ENCODE assay signal across 19 cellular contexts in the genomic region with DNA sequence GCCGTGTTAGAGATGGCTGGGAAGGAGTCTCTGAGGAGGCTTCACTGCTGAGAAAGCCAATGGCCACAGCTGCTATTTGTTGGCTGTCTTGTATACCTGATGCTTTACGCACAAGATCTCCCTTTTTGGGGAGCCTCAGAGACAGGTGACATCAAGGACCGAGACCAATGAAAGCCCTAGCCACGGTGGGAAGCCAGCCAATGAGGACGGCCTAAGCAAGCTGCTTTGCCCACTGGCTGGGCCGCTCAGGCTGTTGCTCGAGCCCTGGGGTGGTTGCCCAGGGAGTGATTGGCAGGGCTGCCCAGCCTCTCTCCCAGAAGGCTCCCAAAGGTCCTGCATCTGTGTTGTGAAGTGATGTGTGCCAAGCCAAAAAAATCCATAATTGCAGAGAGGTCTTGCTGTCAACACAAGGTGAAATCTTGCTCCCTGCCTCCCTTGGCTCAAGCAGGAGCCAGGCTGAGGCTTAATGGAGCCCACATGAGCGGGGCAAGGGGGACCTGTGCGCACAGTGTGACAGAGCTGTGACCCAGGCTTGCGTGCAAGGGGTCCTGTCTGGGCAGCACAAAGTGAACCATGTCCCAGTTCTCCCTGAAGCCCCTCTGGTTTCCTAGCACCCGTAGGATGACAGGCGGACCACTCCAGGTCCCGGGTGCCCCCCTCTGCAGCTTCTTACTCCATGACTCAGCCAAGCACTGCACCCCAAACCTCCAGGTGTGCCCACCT. TPM values are rescaled to one million over a fixed set of nuclear protein-coding genes. Genes with fewer than 3 reads are reported as not detected.
A peak's percentile ranks its signal among the peaks of the same experiment; 100 is the strongest.
DNase-seq lines count a peak whose midpoint lies in the region; ATAC-seq and TF ChIP-seq lines count a peak whose summit lies in the region.
"Had no signal": no experiment of that assay in that cellular context is flagged by ENCODE, and none has a peak within 500 bp of the region (broad histone marks: within the 10 kb centered on the region; RNA-seq: fewer than 3 reads in every experiment).

No MANE protein-coding gene starts in this region.

- H3K9me3 ChIP-seq in IMR-90 (ENCODE audit: control insufficient read depth, insufficient read depth, low read length) (no peaks in the 10 kb centered on the region), mammary epithelial cell (replicated peaks; ENCODE audit: insufficient read depth, low read length) (no peaks in the 10 kb centered on the region)
- H3K9me3 ChIP-seq: gastroesophageal sphincter, prostate gland had no signal

- peaks cover 5% of the 10 kb centered on the region for H4K20me1 ChIP-seq in IMR-90 (ENCODE audit: insufficient read depth, low read length)
- H4K20me1 ChIP-seq in mammary epithelial cell (ENCODE audit: insufficient read depth, low read length), result no peaks in the 10 kb centered on the region

- H3K27ac Mint-ChIP-seq in activated CD4-positive, alpha-beta T cell treated with anti-CD3 and anti-CD28 coated beads, Interleukin-2, amount 10 ng/mL, durations not matched to agents 24 days and 14 days, result no peak overlapping the region
- no peak overlapping the region for H3K27ac Mint-ChIP-seq in activated naive CD4-positive, alpha-beta T cell treated with anti-CD3 and anti-CD28 coated beads for 36 hours
- H3K27ac Mint-ChIP-seq: T-helper 1 cell treated with Interleukin-12 subunit alpha and Interleukin-12 subunit beta and Interleukin-4 antibody, amounts not matched to agents 30 μg/mL and 1 μg/mL, for 36 hours had no signal

- no peak overlapping the region for H2AK9ac ChIP-seq in IMR-90 (replicated peaks; ENCODE audit: low read depth, low read length, poor library complexity)

- no peak for TF ChIP-seq CTCF in IMR-90 (conservative IDR thresholded peaks at IDR 0.05; ENCODE audit: low read depth, low read length)
- TF ChIP-seq CTCF in mammary epithelial cell (conservative IDR thresholded peaks at IDR 0.05 in 1 of 2, IDR thresholded peaks at IDR 0.05 in 1 of 2; ENCODE audit: extremely low read depth in 1 of 2, insufficient read depth in 1 of 2, low read depth in 1 of 2, low read length in 2 of 2), result no peak

- no peak overlapping the region for H2BK120ac ChIP-seq in IMR-90 (ENCODE audit: low read depth, low read length)

- H3K9me1 ChIP-seq in IMR-90 (ENCODE audit: insufficient read depth, low read length), result peaks cover 6% of the 10 kb centered on the region; the same call in 1 of the 2 replicates

- H3K4me3 Mint-ChIP-seq in activated CD4-positive, alpha-beta T cell treated with anti-CD3 and anti-CD28 coated beads, Interleukin-2, amount 10 ng/mL, durations not matched to agents 24 days and 14 days, result no peak overlapping the region
- no peak overlapping the region for H3K4me3 Mint-ChIP-seq in activated naive CD4-positive, alpha-beta T cell treated with anti-CD3 and anti-CD28 coated beads for 36 hours
- H3K4me3 Mint-ChIP-seq: T-helper 1 cell treated with Interleukin-12 subunit alpha and Interleukin-12 subunit beta and Interleukin-4 antibody, amounts not matched to agents 30 μg/mL and 1 μg/mL, for 36 hours had no signal

- peaks cover 24 to 53% of the 10 kb centered on the region in 2 experiments for H3K79me1 ChIP-seq in IMR-90 (ENCODE audit: low read depth in 1 of 2, low read length in 2 of 2)

- H3K4me2 ChIP-seq in IMR-90 (ENCODE audit: low read depth, low read length), result no peak overlapping the region
- no peak overlapping the region for H3K4me2 ChIP-seq in mammary epithelial cell (ENCODE audit: insufficient read depth, low read depth, low read length)

- H3K36me3 ChIP-seq in IMR-90 (ENCODE audit: control insufficient read depth, insufficient read depth, low read length) (peaks cover 41% of the 10 kb centered on the region), mammary epithelial cell (ENCODE audit: insufficient read depth, low read length) (peaks cover 4% of the 10 kb centered on the region)
- H3K36me3 ChIP-seq: prostate gland had no signal

- no peak overlapping the region for H3K56ac ChIP-seq in IMR-90 (ENCODE audit: extremely low read depth, insufficient read depth, low read length)

- ATAC-seq in IMR-90 (ENCODE audit: low read depth) (no peak), HG03565 (IDR thresholded peaks at IDR 0.05; ENCODE audit: unreplicated experiment) (no peak)
- ATAC-seq: gastroesophageal sphincter had no signal

- H2AFZ ChIP-seq in IMR-90 (replicated peaks; ENCODE audit: low read length, poor library complexity) (no peak overlapping the region), mammary epithelial cell (ENCODE audit: low read depth, low read length) (no peak overlapping the region)

- H3K79me2 ChIP-seq in mammary epithelial cell (ENCODE audit: insufficient read depth, low read length), result peaks cover 20% of the 10 kb centered on the region

- intact Hi-C loops in IMR-90 (cut with micrococcal nuclease), result loop anchor here (10.0 kb wide), 2 partner anchors 161 to 399 kb away; partner anchors contain the start of genes ACSS2, GDF5 and GGT7
- intact Hi-C loops in activated CD4-positive, alpha-beta T cell treated with anti-CD3 and anti-CD28 coated beads, Interleukin-2, amount 10 ng/mL, durations not matched to agents 24 days and 14 days (cut with micrococcal nuclease), result loop anchor here (10.0 kb wide), 1 partner anchor 449 kb away; the partner anchor contains the start of gene NCOA6
- intact Hi-C loops in mammary epithelial cell (cut with micrococcal nuclease), result no loop called here
- intact Hi-C loops in activated naive CD4-positive, alpha-beta T cell treated with anti-CD3 and anti-CD28 coated beads for 36 hours (cut with micrococcal nuclease), result loop anchor here (10.0 kb wide), 1 partner anchor 399 kb away; the partner anchor contains the start of genes ACSS2 and GGT7

- no peaks in the 10 kb centered on the region for H3K9me3 Mint-ChIP-seq in activated CD4-positive, alpha-beta T cell treated with anti-CD3 and anti-CD28 coated beads, Interleukin-2, amount 10 ng/mL, durations not matched to agents 24 days and 14 days
- no peaks in the 10 kb centered on the region for H3K9me3 Mint-ChIP-seq in activated naive CD4-positive, alpha-beta T cell treated with anti-CD3 and anti-CD28 coated beads for 36 hours
- H3K9me3 Mint-ChIP-seq: T-helper 1 cell treated with Interleukin-12 subunit alpha and Interleukin-12 subunit beta and Interleukin-4 antibody, amounts not matched to agents 30 μg/mL and 1 μg/mL, for 36 hours had no signal

- 0 out of 4 replicates have a peak overlapping the region, but pooled peaks of 1 of the 2 experiments have one; percentile 31 for H4K8ac ChIP-seq in IMR-90 (ENCODE audit: low read depth in 2 of 2, low read length in 2 of 2)

- H3K4me1 ChIP-seq in IMR-90 (ENCODE audit: control insufficient read depth, insufficient read depth, low read length), result peaks cover 6% of the 10 kb centered on the region
- peaks cover 16% of the 10 kb centered on the region for H3K4me1 ChIP-seq in mammary epithelial cell (ENCODE audit: insufficient read depth, low read length)

- no peak overlapping the region for H3K23ac ChIP-seq in IMR-90 (ENCODE audit: low read depth, low read length)

- TF ChIP-seq POLR2A in IMR-90 (IDR thresholded peaks at IDR 0.05; ENCODE audit: low read depth, low read length), result 0 out of 2 replicates have a peak, but pooled peaks have one; percentile 10

- no peak overlapping the region for H3K9ac ChIP-seq in IMR-90 (ENCODE audit: low read depth, low read length)
- no peak overlapping the region for H3K9ac ChIP-seq in mammary epithelial cell (ENCODE audit: insufficient read depth, low read length)

- TF ChIP-seq RAD21 in IMR-90 (IDR thresholded peaks at IDR 0.05; ENCODE audit: low read length), result no peak

- CTCF ChIA-PET in IMR-90 (lab: Yijun Ruan, JAX), result interaction anchor here (0.6 kb wide), 1 partner anchor 127 kb away, joined by 8 read pairs; no protein-coding TSS in a partner anchor
- CTCF ChIA-PET in mammary epithelial cell (lab: Charles Lee; ENCODE audit: low non-redundant PET), result interaction anchor here (0.7 kb wide), 1 partner anchor 177 kb away, joined by 3 read pairs; no protein-coding TSS in a partner anchor
- CTCF ChIA-PET in activated naive CD4-positive, alpha-beta T cell treated with anti-CD3 and anti-CD28 coated beads for 36 hours (lab: Charles Lee), result interaction anchor here (0.6 to 1.3 kb wide), 5 partner anchors 101 to 177 kb away, joined by 3 to 4 read pairs (median 3); no protein-coding TSS in a partner anchor

- BruUV-seq in IMR-90 (replicated peaks; lab: Mats Ljungman, UMichigan) (no TSS peak), mammary epithelial cell (replicated peaks; lab: Mats Ljungman, UMichigan) (no TSS peak)

- H3K4ac ChIP-seq in IMR-90 (ENCODE audit: low read depth, low read length), result no peak overlapping the region

- WGBS in IMR-90 (ENCODE audit: extremely low coverage in 2 of 2, insufficient read length in 1 of 2), 2 experiments, result 93% methylated on average over 2 of the region's 13 CpGs; no CpG with 5 or more reads in 1 of the 2 experiments
- 83% methylated on average over 11 of the region's 13 CpGs for WGBS in mammary epithelial cell (ENCODE audit: low coverage, missing lambda C conversion rate)

- H3K4me3 ChIP-seq in IMR-90 (ENCODE audit: insufficient read depth, low read depth, low read length) (no peak overlapping the region), mammary epithelial cell (replicated peaks in 1 of 3; ENCODE audit: insufficient read depth in 1 of 3, low read depth in 2 of 3, low read length in 3 of 3) (no peak overlapping the region)
- H3K4me3 ChIP-seq: gastroesophageal sphincter, lung, prostate gland had no signal

- no peak overlapping the region for H2BK20ac ChIP-seq in IMR-90 (ENCODE audit: low read depth, low read length)

- no peak overlapping the region for H3K27ac ChIP-seq in IMR-90 (ENCODE audit: insufficient read depth, low read length)
- H3K27ac ChIP-seq in mammary epithelial cell (ENCODE audit: insufficient read depth, low read depth, low read length), result no peak overlapping the region
- H3K27ac ChIP-seq: gastroesophageal sphincter, prostate gland had no signal

- dilution Hi-C loops in IMR-90 (cut with HindIII; ENCODE audit: low sequenced_read_pairs, unreplicated experiment), result no loop called here
- dilution Hi-C loops in mammary epithelial cell (cut with HindIII; ENCODE audit: low sequenced_read_pairs), result no loop called here

- in situ Hi-C loops in IMR-90 (cut with MboI; ENCODE audit: low sequenced_read_pairs), result loop anchor here (25.0 kb wide), 1 partner anchor 411 kb away; the partner anchor contains the start of gene GGT7
- in situ Hi-C loops in mammary epithelial cell (cut with MboI; ENCODE audit: low sequenced_read_pairs in 2 of 2), result loop anchor here in 1 of 2 donors (25.0 kb wide), 1 partner anchor 436 kb away; the partner anchor contains the start of gene NCOA6

- no peak overlapping the region for H3K18ac ChIP-seq in IMR-90 (ENCODE audit: low read depth, low read length)

- H4K5ac ChIP-seq in IMR-90 (ENCODE audit: low read depth, low read length), result no peak overlapping the region

- DNase-seq in C1 segment of cervical spinal cord (lab: John Stamatoyannopoulos, UW) (peak in 10 of 14 donors; percentile 1 to 92 (median 28)), IMR-90 (no peak), cerebellar cortex (ENCODE audit: low spot score) (peak; percentile 97), middle frontal gyrus (ENCODE audit: extremely low spot score, low spot score) (peak; percentile 23), mammary epithelial cell (no peak)
- DNase-seq in activated CD4-positive, alpha-beta T cell treated with anti-CD3 and anti-CD28 coated beads, Interleukin-2, amount 10 ng/mL, durations not matched to agents 24 days and 14 days, result no peak
- no peak for DNase-seq in activated naive CD4-positive, alpha-beta T cell treated with anti-CD3 and anti-CD28 coated beads for 36 hours
- DNase-seq: activated CD4-positive, alpha-beta T cell treated with anti-CD3 and anti-CD28 coated beads, Interleukin-2, amount 50 U/mL, for 48 hours; activated naive CD4-positive, alpha-beta T cell treated with Interleukin-2 at 50 U/mL for 16 hours; dermis blood vessel endothelial cell; NCI-H1694; stimulated activated CD4-positive, alpha-beta T cell treated with anti-CD3 and anti-CD28 coated beads, Interleukin-2, amount 100 ng/mL, for 24 hours; stimulated activated naive CD4-positive, alpha-beta T cell had no signal

- H3K27me3 ChIP-seq in IMR-90 (ENCODE audit: control insufficient read depth, insufficient read depth, low read length) (no peaks in the 10 kb centered on the region), mammary epithelial cell (ENCODE audit: insufficient read depth, low read length) (no peaks in the 10 kb centered on the region)
- H3K27me3 ChIP-seq: gastroesophageal sphincter had no signal

- H3K14ac ChIP-seq in IMR-90 (replicated peaks; ENCODE audit: low read depth, low read length), result no peak overlapping the region

- POLR2A ChIA-PET in IMR-90 (lab: Charles Lee; ENCODE audit: unreplicated experiment), result interaction anchor here (0.5 to 0.6 kb wide), 2 partner anchors 166 to 311 kb away, joined by 3 to 5 read pairs; no protein-coding TSS in a partner anchor

- H2BK5ac ChIP-seq in IMR-90 (ENCODE audit: low read depth, low read length, poor library complexity, severe bottlenecking), result no peak overlapping the region

- no peak overlapping the region for H4K91ac ChIP-seq in IMR-90 (ENCODE audit: insufficient read depth, low read depth, low read length)

- peaks cover 26% of the 10 kb centered on the region for H3K36me3 Mint-ChIP-seq in activated CD4-positive, alpha-beta T cell treated with anti-CD3 and anti-CD28 coated beads, Interleukin-2, amount 10 ng/mL, durations not matched to agents 24 days and 14 days (ENCODE audit: low read depth)
- H3K36me3 Mint-ChIP-seq in activated naive CD4-positive, alpha-beta T cell treated with anti-CD3 and anti-CD28 coated beads for 36 hours (ENCODE audit: low read depth), result peaks cover 9% of the 10 kb centered on the region

- H2BK15ac ChIP-seq in IMR-90 (ENCODE audit: low read depth, low read length), result no peak overlapping the region

- H3K4me1 Mint-ChIP-seq in activated CD4-positive, alpha-beta T cell treated with anti-CD3 and anti-CD28 coated beads, Interleukin-2, amount 10 ng/mL, durations not matched to agents 24 days and 14 days, result peaks cover 21% of the 10 kb centered on the region
- peaks cover 11% of the 10 kb centered on the region for H3K4me1 Mint-ChIP-seq in activated naive CD4-positive, alpha-beta T cell treated with anti-CD3 and anti-CD28 coated beads for 36 hours (ENCODE audit: low read depth)

- no peak overlapping the region for H2AK5ac ChIP-seq in IMR-90 (ENCODE audit: low read depth, low read length)

- no peaks in the 10 kb centered on the region for H3K27me3 Mint-ChIP-seq in activated CD4-positive, alpha-beta T cell treated with anti-CD3 and anti-CD28 coated beads, Interleukin-2, amount 10 ng/mL, durations not matched to agents 24 days and 14 days
- no peaks in the 10 kb centered on the region for H3K27me3 Mint-ChIP-seq in activated naive CD4-positive, alpha-beta T cell treated with anti-CD3 and anti-CD28 coated beads for 36 hours (ENCODE audit: low read depth)

RNA-seq across cellular contexts. Expression of gene MMP24OS, which starts 4.3 kb away (rescaled TPM):
- total RNA-seq in IMR-90 (2012; rRNA removed) (5.9 and 7.2 TPM in 2 replicates), mammary epithelial cell (10 to 100 TPM; 30.8 to 94.6 TPM)
- polyA plus RNA-seq in IMR-90 (2012; rRNA removed) (64.9 and 67.6 TPM in 2 replicates), mammary epithelial cell (34.1 TPM)
- 56.9 and 92.5 TPM in 2 replicates for polyA plus RNA-seq in IMR-90 (2012; cell fraction: cytosol; rRNA removed)
- polyA plus RNA-seq in IMR-90 (2012; cell fraction: nucleus; rRNA removed; ENCODE audit: low replicate concordance), result 54.7 and 75.9 TPM in 2 replicates
- total RNA-seq in activated CD4-positive, alpha-beta T cell treated with anti-CD3 and anti-CD28 coated beads, Interleukin-2, amount 10 ng/mL, durations not matched to agents 24 days and 14 days, result 26.2 and 27.3 TPM in 2 replicates
- 105 TPM for polyA minus RNA-seq in mammary epithelial cell
- total RNA-seq in activated naive CD4-positive, alpha-beta T cell treated with anti-CD3 and anti-CD28 coated beads for 36 hours, result 10 to 100 TPM; 26.4 to 29.2 TPM

RNA-seq across cellular contexts. Expression of gene EIF6, which starts 11.0 kb away (rescaled TPM):
- total RNA-seq in IMR-90 (2012; rRNA removed) (215 and 227 TPM in 2 replicates), mammary epithelial cell (100 to 1,000 TPM; 203 to 285 TPM)
- polyA plus RNA-seq in IMR-90 (2012; rRNA removed) (215 and 258 TPM in 2 replicates), mammary epithelial cell (427 TPM)
- polyA plus RNA-seq in IMR-90 (2012; cell fraction: cytosol; rRNA removed), result 163 and 323 TPM in 2 replicates
- polyA plus RNA-seq in IMR-90 (2012; cell fraction: nucleus; rRNA removed; ENCODE audit: low replicate concordance), result 385 and 588 TPM in 2 replicates
- total RNA-seq in activated CD4-positive, alpha-beta T cell treated with anti-CD3 and anti-CD28 coated beads, Interleukin-2, amount 10 ng/mL, durations not matched to agents 24 days and 14 days, result 211 and 216 TPM in 2 replicates
- 408 TPM for polyA minus RNA-seq in mammary epithelial cell
- total RNA-seq in activated naive CD4-positive, alpha-beta T cell treated with anti-CD3 and anti-CD28 coated beads for 36 hours, result 10 to 100 TPM; 93.0 to 94.7 TPM

RNA-seq across cellular contexts. Expression of gene FAM83C, which starts 18.6 kb away (rescaled TPM):
- total RNA-seq in IMR-90 (2012; rRNA removed), result not detected in 2 replicates
- polyA plus RNA-seq in IMR-90 (2012; rRNA removed), result 0.02 and 0.03 TPM in 2 replicates
- polyA plus RNA-seq in IMR-90 (2012; cell fraction: cytosol; rRNA removed), result 0.02 TPM in 1 of 2 replicates, not detected in the other
- polyA plus RNA-seq in IMR-90 (2012; cell fraction: nucleus; rRNA removed; ENCODE audit: low replicate concordance), result 0.03 and 0.13 TPM in 2 replicates
- not detected in 2 replicates for total RNA-seq in activated CD4-positive, alpha-beta T cell treated with anti-CD3 and anti-CD28 coated beads, Interleukin-2, amount 10 ng/mL, durations not matched to agents 24 days and 14 days
- not detected for total RNA-seq in mammary epithelial cell
- not detected for polyA plus RNA-seq in mammary epithelial cell
- polyA minus RNA-seq in mammary epithelial cell, result not detected
- total RNA-seq in activated naive CD4-positive, alpha-beta T cell treated with anti-CD3 and anti-CD28 coated beads for 36 hours, result not detected
- total RNA-seq: dermis blood vessel endothelial cell, HT1080, lung had no signal
- polyA plus RNA-seq: lung had no signal

RNA-seq across cellular contexts. Expression of gene MMP24, which starts 47.1 kb away (rescaled TPM):
- 0.36 and 0.56 TPM in 2 replicates for total RNA-seq in IMR-90 (2012; rRNA removed)
- polyA plus RNA-seq in IMR-90 (2012; rRNA removed), result 0.79 and 0.86 TPM in 2 replicates
- polyA plus RNA-seq in IMR-90 (2012; cell fraction: cytosol; rRNA removed), result 0.32 and 1.0 TPM in 2 replicates
- polyA plus RNA-seq in IMR-90 (2012; cell fraction: nucleus; rRNA removed; ENCODE audit: low replicate concordance), result 0.34 and 0.54 TPM in 2 replicates
- total RNA-seq in activated CD4-positive, alpha-beta T cell treated with anti-CD3 and anti-CD28 coated beads, Interleukin-2, amount 10 ng/mL, durations not matched to agents 24 days and 14 days, result 0.05 TPM in 1 of 2 replicates, not detected in the other
- 1 to 10 TPM in 1 of 2 donors, under 1 TPM in 1; 0.12 to 6.8 TPM for total RNA-seq in mammary epithelial cell
- 0.11 TPM for polyA plus RNA-seq in mammary epithelial cell
- polyA minus RNA-seq in mammary epithelial cell, result not detected
- total RNA-seq in activated naive CD4-positive, alpha-beta T cell treated with anti-CD3 and anti-CD28 coated beads for 36 hours, result not detected

Comparison
In these comparisons a context has a peak if more than half of its experiments do, and no peak if none do; other contexts are left out.
1. DNase-seq: peak in C1 segment of cervical spinal cord (10 of 14), cerebellar cortex (single experiment) and middle frontal gyrus (single experiment); none in IMR-90 (single experiment), activated CD4-positive, alpha-beta T cell treated with anti-CD3 and anti-CD28 coated beads, Interleukin-2, amount 10 ng/mL, durations not matched to agents 24 days and 14 days (single experiment), mammary epithelial cell (single experiment) and activated naive CD4-positive, alpha-beta T cell treated with anti-CD3 and anti-CD28 coated beads for 36 hours (single experiment).